9 cellular contexts compared by ENCODE assay signal in genomic region chr3:113079532-113079931, GRCh38.
DNase-seq lines count a peak whose midpoint lies in the region; ATAC-seq and TF ChIP-seq lines count a peak whose summit lies in the region.
"Had no signal": no experiment of that assay in that cellular context is flagged by ENCODE, and none has a peak within 500 bp of the region (broad histone marks: within the 10 kb centered on the region; RNA-seq: fewer than 3 reads in every experiment).

No MANE protein-coding gene starts in this region.

- POLR2A ChIA-PET in activated CD4-positive, alpha-beta memory T cell treated with anti-CD3 and anti-CD28 coated beads for 36 hours (lab: Charles Lee) = no interaction called here

- H3K4me1 ChIP-seq in right cardiac atrium (ENCODE audit: control insufficient read depth, insufficient read depth, low read length) = no peaks in the 10 kb centered on the region
- H3K4me1 ChIP-seq in duodenal mucosa (ENCODE audit: control insufficient read depth in 1 of 2, insufficient read depth in 2 of 2, low read length in 2 of 2) = no peaks in the 10 kb centered on the region
- no peaks in the 10 kb centered on the region for H3K4me1 ChIP-seq in vagina

- H3K27ac ChIP-seq in right cardiac atrium (ENCODE audit: low read length) = no peak overlapping the region
- peak overlapping the region; percentile 41 for H3K27ac ChIP-seq in duodenal mucosa (ENCODE audit: low read depth, low read length)
- no peak overlapping the region for H3K27ac ChIP-seq in coronary artery
- no peak overlapping the region for H3K27ac ChIP-seq in vagina

- H3K9me3 Mint-ChIP-seq in activated CD4-positive, alpha-beta memory T cell treated with anti-CD3 and anti-CD28 coated beads for 36 hours = no peaks in the 10 kb centered on the region
- H3K9me3 Mint-ChIP-seq: central memory CD8-positive, alpha-beta T cell had no signal

- 36% methylated on average over 6 of the region's 6 CpGs for WGBS in right cardiac atrium

- CTCF ChIA-PET in activated CD4-positive, alpha-beta memory T cell treated with anti-CD3 and anti-CD28 coated beads for 36 hours (lab: Charles Lee) = no interaction called here

- H3K27me3 ChIP-seq in right cardiac atrium (ENCODE audit: control insufficient read depth, insufficient read depth) (no peaks in the 10 kb centered on the region), duodenal mucosa (ENCODE audit: control insufficient read depth in 1 of 2, insufficient read depth in 2 of 2, low read length in 2 of 2) (no peaks in the 10 kb centered on the region), vagina (no peaks in the 10 kb centered on the region)

- no peaks in the 10 kb centered on the region for H3K4me1 Mint-ChIP-seq in activated CD4-positive, alpha-beta memory T cell treated with anti-CD3 and anti-CD28 coated beads for 36 hours (ENCODE audit: low read depth)

- TF ChIP-seq POLR2A in vagina (IDR thresholded peaks at IDR 0.05) = no peak

- no peak overlapping the region for H3K9ac ChIP-seq in duodenal mucosa (ENCODE audit: low read depth in 1 of 2, low read length in 2 of 2)

- H3K27me3 Mint-ChIP-seq in activated CD4-positive, alpha-beta memory T cell treated with anti-CD3 and anti-CD28 coated beads for 36 hours = no peaks in the 10 kb centered on the region
- H3K27me3 Mint-ChIP-seq: central memory CD8-positive, alpha-beta T cell had no signal

- H3K4me3 ChIP-seq in right cardiac atrium (ENCODE audit: low read length) = peak overlapping the region; percentile 9
- peak overlapping the region in 1 of 2 donors; percentile 2 for H3K4me3 ChIP-seq in duodenal mucosa (ENCODE audit: low read depth in 1 of 2, low read length in 2 of 2)
- H3K4me3 ChIP-seq in coronary artery = no peak overlapping the region
- no peak overlapping the region for H3K4me3 ChIP-seq in vagina

- H3K36me3 Mint-ChIP-seq in activated CD4-positive, alpha-beta memory T cell treated with anti-CD3 and anti-CD28 coated beads for 36 hours = peaks cover 5% of the 10 kb centered on the region

- no peaks in the 10 kb centered on the region for H3K9me3 ChIP-seq in right cardiac atrium (ENCODE audit: control insufficient read depth, low read length)
- no peaks in the 10 kb centered on the region for H3K9me3 ChIP-seq in duodenal mucosa (ENCODE audit: control insufficient read depth in 1 of 2, low read length in 2 of 2)
- H3K9me3 ChIP-seq in vagina = no peaks in the 10 kb centered on the region

- TF ChIP-seq CTCF in coronary artery (IDR thresholded peaks at IDR 0.05) (no peak), vagina (IDR thresholded peaks at IDR 0.05) (no peak)

- no peak overlapping the region for H3K4me3 Mint-ChIP-seq in activated CD4-positive, alpha-beta memory T cell treated with anti-CD3 and anti-CD28 coated beads for 36 hours
- H3K4me3 Mint-ChIP-seq: central memory CD8-positive, alpha-beta T cell had no signal

- H3K27ac Mint-ChIP-seq in activated CD4-positive, alpha-beta memory T cell treated with anti-CD3 and anti-CD28 coated beads for 36 hours = no peak overlapping the region

- no peak for DNase-seq in right cardiac atrium
- DNase-seq in left ventricle myocardium superior = no peak
- no peak for DNase-seq in DMS79 treated with DMSO at 0.1 percent for 48 hours (lab: John Stamatoyannopoulos, UW)
- no peak for DNase-seq in coronary artery (ENCODE audit: low spot score)
- no peak for DNase-seq in activated CD4-positive, alpha-beta memory T cell treated with anti-CD3 and anti-CD28 coated beads for 36 hours
- DNase-seq in vagina (ENCODE audit: extremely low spot score in 2 of 2) = no peak

- ATAC-seq in right cardiac atrium = no peak
- ATAC-seq in left ventricle myocardium superior = no peak
- ATAC-seq in HG03064 (IDR thresholded peaks at IDR 0.05; ENCODE audit: low read depth, unreplicated experiment) = peak; percentile 60

- H3K36me3 ChIP-seq in duodenal mucosa (ENCODE audit: control insufficient read depth in 1 of 2, insufficient read depth in 2 of 2, low read length in 2 of 2) (no peaks in the 10 kb centered on the region), vagina (no peaks in the 10 kb centered on the region)

- intact Hi-C loops in right cardiac atrium (cut with DNase I) (no loop called here), left ventricle myocardium superior (cut with micrococcal nuclease) (no loop called here), vagina (cut with DNase I) (no loop called here)
- intact Hi-C loops in activated CD4-positive, alpha-beta memory T cell treated with anti-CD3 and anti-CD28 coated beads for 36 hours (cut with micrococcal nuclease) = no loop called here
